ENCODE assay signal across 14 cellular contexts in the genomic region with DNA sequence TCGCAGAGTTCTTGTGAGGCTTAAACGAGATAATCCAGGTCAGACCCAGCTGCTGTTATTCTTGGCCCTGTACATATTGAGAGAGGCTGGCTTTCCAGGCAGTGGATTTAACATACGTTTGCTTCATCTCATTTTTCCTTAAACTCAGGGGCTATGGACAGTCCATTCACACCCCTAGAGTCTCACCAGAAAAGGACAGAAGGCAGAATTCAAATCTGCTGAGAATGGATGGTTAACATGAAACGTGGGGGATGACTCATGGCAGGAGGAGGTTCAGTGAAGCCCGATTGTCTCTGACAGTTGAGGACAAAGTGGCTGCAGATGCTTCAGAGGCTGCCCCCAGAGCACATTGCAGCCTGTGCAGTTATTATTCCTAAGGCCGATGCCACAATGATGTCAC. TPM values are rescaled to one million over a fixed set of nuclear protein-coding genes. Genes with fewer than 3 reads are reported as not detected.
DNase-seq lines count a peak whose midpoint lies in the region; ATAC-seq, FAIRE-seq and TF ChIP-seq lines count a peak whose summit lies in the region.
"Had no signal": no experiment of that assay in that cellular context is flagged by ENCODE, and none has a peak within 500 bp of the region (broad histone marks: within the 10 kb centered on the region; RNA-seq: fewer than 3 reads in every experiment).

No MANE protein-coding gene starts in this region.

- H3K27me3 ChIP-seq in WERI-Rb-1 (ENCODE audit: insufficient read depth, low read depth, severe bottlenecking) (no peaks in the 10 kb centered on the region), trophoblast cell (ENCODE audit: insufficient read depth, low read length) (no peaks in the 10 kb centered on the region)

- DNase-seq in EH (ENCODE audit: low read depth) (peak; percentile 77), NCI-H2029 (lab: John Stamatoyannopoulos, UW) (peak; percentile 76), WERI-Rb-1 (peak; percentile 70), myocyte (ENCODE audit: low read depth) (peak; percentile 93), GM19239 (ENCODE audit: insufficient read length, low spot score) (no peak), trophoblast cell (no peak)
- DNase-seq in activated CD4-positive, alpha-beta T cell treated with anti-CD3 and anti-CD28 coated beads for 4 hours: no peak
- DNase-seq: activated CD4-positive, alpha-beta T cell treated with anti-CD3 and anti-CD28 coated beads for 48 hours; activated naive CD8-positive, alpha-beta T cell treated with anti-CD3 and anti-CD28 coated beads for 36 hours; DND-41; GOT3; nephron progenitor cell had no signal

- H3K14ac ChIP-seq in trophoblast cell (ENCODE audit: low read length): no peak overlapping the region

- no peak overlapping the region for H3K23ac ChIP-seq in trophoblast cell (ENCODE audit: low read length)

- peaks cover 9% of the 10 kb centered on the region for H3K79me1 ChIP-seq in trophoblast cell (ENCODE audit: low read length)

- FAIRE-seq in GM19239 (lab: Jason Lieb, UNC): no peak

- H4K12ac ChIP-seq in trophoblast cell (ENCODE audit: low read depth, low read length): no peak overlapping the region

- H3K36me3 ChIP-seq in WERI-Rb-1 (no peaks in the 10 kb centered on the region), trophoblast cell (ENCODE audit: control insufficient read depth in 1 of 2, insufficient read depth in 2 of 2, low read length in 2 of 2) (no peaks in the 10 kb centered on the region)

- no peak overlapping the region for H2BK12ac ChIP-seq in trophoblast cell (ENCODE audit: low read length)

- H3K4ac ChIP-seq in trophoblast cell (ENCODE audit: low read depth, low read length): no peak overlapping the region

- H2AFZ ChIP-seq in trophoblast cell (ENCODE audit: insufficient read depth, low read length, poor library complexity): no peak overlapping the region

- H3K9me3 ChIP-seq in WERI-Rb-1 (ENCODE audit: severe bottlenecking) (no peaks in the 10 kb centered on the region), trophoblast cell (ENCODE audit: insufficient read depth, low read depth, low read length) (no peaks in the 10 kb centered on the region)

- H3K4me3 ChIP-seq in WERI-Rb-1 (ENCODE audit: low read depth, low read length) (0 out of 2 replicates have a peak overlapping the region, but pooled peaks have one; percentile 3), trophoblast cell (ENCODE audit: low read depth, low read length) (no peak overlapping the region)

- H2AK5ac ChIP-seq in trophoblast cell (ENCODE audit: low read length): no peak overlapping the region

- H4K91ac ChIP-seq in trophoblast cell (ENCODE audit: low read depth, low read length): no peak overlapping the region

- no peak overlapping the region for H3K18ac ChIP-seq in trophoblast cell (ENCODE audit: low read length)

- ATAC-seq in HG02981 (IDR thresholded peaks at IDR 0.05; ENCODE audit: unreplicated experiment): no peak
- ATAC-seq: stimulated activated memory B cell treated with anti-CD40 and anti-IgM and Interleukin-4, amounts not matched to agents 10 μg/mL and 1 μg/mL and 100 μg/mL, for 72 hours had no signal

- no peak overlapping the region for H3K4me2 ChIP-seq in trophoblast cell (ENCODE audit: low read length)

- no peaks in the 10 kb centered on the region for H3K79me2 ChIP-seq in trophoblast cell (ENCODE audit: control insufficient read depth, insufficient read depth, low read length, poor library complexity)

- TF ChIP-seq CTCF in WERI-Rb-1 (IDR thresholded peaks at IDR 0.05; ENCODE audit: low read depth, low read length): 0 out of 2 replicates have a peak, but pooled peaks have one; percentile 0

- no peak overlapping the region for H4K8ac ChIP-seq in trophoblast cell (ENCODE audit: low read depth, low read length)

- no peak overlapping the region for H2BK120ac ChIP-seq in trophoblast cell (ENCODE audit: insufficient read depth, low read length, poor library complexity)

- H3K27ac ChIP-seq in WERI-Rb-1 (peak overlapping the region; percentile 68), trophoblast cell (ENCODE audit: low read depth, low read length) (no peak overlapping the region)

- no peak overlapping the region for H2BK5ac ChIP-seq in trophoblast cell (ENCODE audit: low read depth, low read length, poor library complexity)

- H3K4me1 ChIP-seq in trophoblast cell (ENCODE audit: control insufficient read depth in 1 of 2, insufficient read depth in 2 of 2, low read length in 2 of 2): peaks cover 3 to 11% of the 10 kb centered on the region in 2 experiments

- no peak overlapping the region for H3K9ac ChIP-seq in trophoblast cell (ENCODE audit: low read length)

- WGBS in trophoblast cell (ENCODE audit: extremely low coverage, insufficient coverage, insufficient read length): no CpG with 5 or more reads among the region's 6 CpGs

RNA-seq across cellular contexts. Expression of a gene that starts 39.4 kb away (rescaled TPM):
- total RNA-seq in myocyte: 18.4 and 20.8 TPM in 2 replicates
- 51.5 TPM for polyA plus RNA-seq in myocyte (2012)
- 16.4 and 18.9 TPM in 2 replicates for polyA plus RNA-seq in trophoblast cell (2013)

Comparison
In these comparisons a context has a peak if more than half of its experiments do, and no peak if none do; other contexts are left out.
1. DNase-seq: peak in EH (single experiment), NCI-H2029 (single experiment), WERI-Rb-1 (single experiment) and myocyte (single experiment); none in GM19239 (single experiment), trophoblast cell (0 of 2) and activated CD4-positive, alpha-beta T cell treated with anti-CD3 and anti-CD28 coated beads for 4 hours (0 of 2).